Comparison of ENCODE assay signal across 13 cellular contexts in the genomic region with DNA sequence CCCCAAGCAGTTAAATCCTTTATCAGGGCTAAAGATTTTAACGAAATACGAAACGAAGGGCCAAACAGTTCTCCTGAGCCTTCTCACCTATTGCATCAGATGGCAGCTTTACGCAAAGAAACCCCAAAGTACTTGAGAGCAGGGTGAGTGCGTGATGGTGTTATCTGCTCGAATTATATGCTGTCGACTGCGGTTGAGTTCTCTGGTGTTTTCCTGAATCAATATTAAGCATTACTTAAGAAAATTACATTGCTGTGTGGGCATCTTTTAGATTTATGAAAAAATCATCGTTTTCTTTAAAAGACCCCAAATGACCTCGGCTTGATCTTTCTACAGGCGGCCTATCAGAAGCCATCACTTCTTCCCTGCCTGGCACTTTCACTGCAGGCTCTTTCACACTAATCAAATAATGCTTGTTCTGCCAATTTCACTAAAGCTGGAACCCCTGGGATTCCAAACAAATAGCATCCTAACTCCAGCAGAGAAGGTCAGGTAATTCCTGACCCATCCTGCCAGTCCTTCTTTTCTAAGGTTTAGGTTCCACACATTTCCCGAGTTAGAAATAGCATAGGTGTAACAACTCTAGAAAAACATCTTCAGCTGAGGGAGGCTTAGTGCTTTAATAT. TPM values are rescaled to one million over a fixed set of nuclear protein-coding genes. Genes with fewer than 3 reads are reported as not detected.
DNase-seq lines count a peak whose midpoint lies in the region; ATAC-seq lines count a peak whose summit lies in the region.
"Had no signal": no experiment of that assay in that cellular context is flagged by ENCODE, and none has a peak within 500 bp of the region (broad histone marks: within the 10 kb centered on the region; RNA-seq: fewer than 3 reads in every experiment).

No MANE protein-coding gene starts in this region.

- no peaks in the 10 kb centered on the region for H3K36me3 ChIP-seq in iPS-15b (ENCODE audit: control insufficient read depth, insufficient read depth, low read length)

- H3K27ac Mint-ChIP-seq in activated T-cell treated with anti-CD3 and anti-CD28 coated beads, Interleukin-2, amount 50 U/mL, for 72 hours = no peak overlapping the region
- H3K27ac Mint-ChIP-seq: endodermal cell had no signal

- peak overlapping the region; percentile 83 to 84 for H3K4me3 Mint-ChIP-seq in activated T-cell treated with anti-CD3 and anti-CD28 coated beads, Interleukin-2, amount 50 U/mL, for 72 hours
- H3K4me3 Mint-ChIP-seq: endodermal cell had no signal

- peaks cover 68% of the 10 kb centered on the region for H3K27me3 ChIP-seq in iPS-15b (ENCODE audit: control insufficient read depth, insufficient read depth, low read length)

- peaks cover 68% of the 10 kb centered on the region for H3K27me3 Mint-ChIP-seq in activated T-cell treated with anti-CD3 and anti-CD28 coated beads, Interleukin-2, amount 50 U/mL, for 72 hours (ENCODE audit: low read depth)

- H3K9me3 Mint-ChIP-seq in activated T-cell treated with anti-CD3 and anti-CD28 coated beads, Interleukin-2, amount 50 U/mL, for 72 hours = no peaks in the 10 kb centered on the region
- H3K9me3 Mint-ChIP-seq: endodermal cell had no signal

- peak overlapping the region; percentile 3 for H3K4me3 ChIP-seq in iPS-15b (ENCODE audit: low read depth, low read length)

- ATAC-seq in activated T-cell treated with anti-CD3 and anti-CD28 coated beads, Interleukin-2, amount 50 U/mL, for 72 hours (replicated peaks in 1 of 2) = no peak
- no peak for ATAC-seq in HG03378 (IDR thresholded peaks at IDR 0.05; ENCODE audit: unreplicated experiment)

- H3K4me1 ChIP-seq in iPS-15b (ENCODE audit: control insufficient read depth, insufficient read depth, low read length) = peaks cover 5% of the 10 kb centered on the region

- DNase-seq in activated T-cell treated with anti-CD3 and anti-CD28 coated beads, Interleukin-2, amount 50 U/mL, for 72 hours = no peak
- no peak for DNase-seq in activated T-cell treated with anti-CD3 and anti-CD28 coated beads, Interleukin-2, amount 50 U/mL, for 1 hour
- peak; percentile 19 to 51 for DNase-seq in NCI-H526 (lab: John Stamatoyannopoulos, UW)
- DNase-seq in superior temporal gyrus (ENCODE audit: extremely low spot score) = peak; percentile 26
- DNase-seq in H4 (ENCODE audit: low spot score) = no peak
- DNase-seq in stimulated activated CD4-positive, alpha-beta T cell treated with anti-CD3 and anti-CD28 coated beads, Interleukin-4, amount 100 ng/mL, for 24 hours = no peak
- DNase-seq: amygdala, endodermal cell, hippocampal formation, SW 1271 had no signal

- H3K36me3 Mint-ChIP-seq in activated T-cell treated with anti-CD3 and anti-CD28 coated beads, Interleukin-2, amount 50 U/mL, for 72 hours (ENCODE audit: insufficient read depth in 2 of 2) = peaks cover 0 to 2% of the 10 kb centered on the region in 2 donors

- H3K4me1 Mint-ChIP-seq in activated T-cell treated with anti-CD3 and anti-CD28 coated beads, Interleukin-2, amount 50 U/mL, for 72 hours (ENCODE audit: low read depth) = peaks cover 8% of the 10 kb centered on the region

- no peak overlapping the region for H3K9ac ChIP-seq in iPS-15b (ENCODE audit: low read depth, low read length)

- no peaks in the 10 kb centered on the region for H3K9me3 ChIP-seq in iPS-15b (ENCODE audit: control insufficient read depth, insufficient read depth, low read length)

RNA-seq across cellular contexts. Expression of gene UBE2QL1, which starts 1.7 kb away (rescaled TPM):
- under 1 TPM; 0.19 to 0.28 TPM for total RNA-seq in activated T-cell treated with anti-CD3 and anti-CD28 coated beads, Interleukin-2, amount 50 U/mL, for 72 hours
- 0.54 and 0.64 TPM in 2 replicates for total RNA-seq in H4 (2014; rRNA removed; shearing (Covaris generic))
- total RNA-seq: activated CD8-positive, alpha-beta memory T cell treated with anti-CD3 and anti-CD28 coated beads for 36 hours had no signal

Comparison
In these comparisons a context has a peak if more than half of its experiments do, and no peak if none do; other contexts are left out.
1. DNase-seq: peak in NCI-H526 (2 of 2) and superior temporal gyrus (single experiment); none in activated T-cell treated with anti-CD3 and anti-CD28 coated beads, Interleukin-2, amount 50 U/mL, for 72 hours (0 of 2), activated T-cell treated with anti-CD3 and anti-CD28 coated beads, Interleukin-2, amount 50 U/mL, for 1 hour (single experiment), H4 (single experiment) and stimulated activated CD4-positive, alpha-beta T cell treated with anti-CD3 and anti-CD28 coated beads, Interleukin-4, amount 100 ng/mL, for 24 hours (single experiment).